Comparison of ENCODE assay signal across 1 cellular context in the genomic region with DNA sequence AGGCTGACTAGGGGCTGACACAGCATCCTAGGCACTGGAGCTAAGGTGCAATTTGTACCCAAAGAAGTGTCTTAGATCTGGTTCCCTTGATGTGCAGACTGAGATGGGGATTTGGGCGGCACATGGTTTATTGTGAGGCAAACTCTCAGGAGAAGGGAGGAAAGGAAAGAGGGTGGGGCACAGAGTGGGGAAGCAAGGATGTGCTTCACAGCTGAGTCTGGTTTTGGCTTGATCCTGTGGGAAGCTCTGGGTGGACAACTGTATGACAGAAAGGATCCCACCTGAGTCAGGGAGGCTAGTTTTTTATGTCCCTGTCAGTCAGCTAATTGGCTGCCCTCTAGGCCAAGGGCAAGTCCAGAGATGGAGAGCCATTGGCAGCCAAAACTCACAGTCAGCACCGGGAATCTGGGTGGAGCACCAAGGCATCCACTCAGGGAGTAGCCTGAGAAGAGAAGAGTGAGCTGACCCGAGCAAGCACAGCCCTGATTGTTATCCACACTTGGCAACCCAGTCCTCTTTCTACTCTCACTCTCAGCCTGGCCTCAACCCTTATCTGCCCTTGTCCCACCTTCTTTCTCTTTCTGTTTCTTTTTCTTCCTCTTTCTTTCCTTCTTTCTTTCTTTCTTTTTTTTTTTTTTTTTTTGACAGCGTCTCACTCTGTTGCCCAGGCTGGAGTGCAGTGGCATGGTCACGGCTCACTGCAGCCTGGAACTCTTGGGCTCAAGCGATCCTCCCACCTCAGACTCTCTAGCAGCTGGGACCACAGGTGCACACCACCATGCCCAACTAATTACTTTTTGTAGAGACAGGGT.
TF ChIP-seq lines count a peak whose summit lies in the region.

No MANE protein-coding gene starts in this region.

TF ChIP-seq in HCT116, 20 proteins besides CTCF, POLR2A, EP300 and RAD21 (continued from another document):
- no peak for TF ChIP-seq REST (IDR thresholded peaks at IDR 0.05; ENCODE audit: low read depth)
- TF ChIP-seq CEBPB (IDR thresholded peaks at IDR 0.05; ENCODE audit: low read depth), result no peak
- no peak for TF ChIP-seq EZH2phosphoT487 (IDR thresholded peaks at IDR 0.05; ENCODE audit: borderline replicate concordance)
- no peak for TF ChIP-seq SP1 (IDR thresholded peaks at IDR 0.05; ENCODE audit: low read depth)
- no peak for TF ChIP-seq FOSL1 (IDR thresholded peaks at IDR 0.05; ENCODE audit: low read depth)
- no peak for TF ChIP-seq ELF1 (IDR thresholded peaks at IDR 0.05; ENCODE audit: borderline replicate concordance, low read depth)
- TF ChIP-seq YY1 (IDR thresholded peaks at IDR 0.05; ENCODE audit: extremely low read depth, insufficient replicate concordance, low read depth, low read length), result no peak
- no peak for TF ChIP-seq JUND (IDR thresholded peaks at IDR 0.05)
- TF ChIP-seq MAX (IDR thresholded peaks at IDR 0.05), result no peak
- TF ChIP-seq TCF7L2 (IDR thresholded peaks at IDR 0.05; ENCODE audit: borderline replicate concordance, extremely low read depth, insufficient read depth, insufficient read length), result no peak
TF ChIP-seq in HCT116: peak in this region for 0.
